ENCODE assay signal across 25 cellular contexts in genomic region chr6:164315376-164315775, GRCh38.
"Had no signal": no experiment of that assay in that cellular context is flagged by ENCODE, and none has a peak within 500 bp of the region (broad histone marks: within the 10 kb centered on the region; RNA-seq: fewer than 3 reads in every experiment).

No MANE protein-coding gene starts in this region.

- H3K9me3 ChIP-seq: neutrophil, pancreas, prostate gland, right lobe of liver, sigmoid colon, suprapubic skin, testis, upper lobe of right lung, uterus had no signal

- H3K9ac ChIP-seq: neural progenitor cell had no signal

- H2AFZ ChIP-seq: neural progenitor cell had no signal

- H3K36me3 ChIP-seq: neural progenitor cell, neutrophil, pancreas, prostate gland, right atrium auricular region, right lobe of liver, sigmoid colon, suprapubic skin, tibial artery, transverse colon, upper lobe of right lung, uterus had no signal

- H3K4me2 ChIP-seq: neural progenitor cell had no signal

- ATAC-seq: naive thymus-derived CD4-positive, alpha-beta T cell; natural killer cell; pancreas; right lobe of liver; stimulated activated naive CD8-positive, alpha-beta T cell treated with anti-CD3 and anti-CD28 coated beads, Interleukin-15, amount 100 ng/mL, for 72 hours; stimulated activated naive CD8-positive, alpha-beta T cell treated with anti-CD3 and anti-CD28 coated beads, Interleukin-15, Interleukin-2, amounts not matched to agents 100 U/mL and 50 U/mL, for 24 hours; upper lobe of right lung had no signal

- H3K27me3 ChIP-seq: neural progenitor cell, neutrophil, pancreas, right atrium auricular region, right lobe of liver, sigmoid colon, suprapubic skin, testis, tibial artery, transverse colon, upper lobe of right lung, uterus had no signal

- DNase-seq: naive thymus-derived CD4-positive, alpha-beta T cell; natural killer cell; nucleus accumbens; pancreas; right lobe of liver; sigmoid colon; small intestine; stimulated activated CD4-positive, alpha-beta T cell treated with anti-CD3 and anti-CD28 coated beads, Interleukin-15, amount 100 ng/mL, for 24 hours; stimulated activated CD4-positive, alpha-beta T cell treated with anti-CD3 and anti-CD28 coated beads, Interleukin-2, amount 100 ng/mL, for 24 hours; stimulated activated CD4-positive, alpha-beta T cell treated with anti-CD3 and anti-CD28 coated beads, Interleukin-2, amount 100 ng/mL, for 48 hours; stimulated activated CD4-positive, alpha-beta T cell treated with anti-CD3 and anti-CD28 coated beads, Interleukin-4, amount 100 ng/mL, for 24 hours; stimulated activated naive CD4-positive, alpha-beta T cell; stimulated activated naive CD8-positive, alpha-beta T cell treated with anti-CD3 and anti-CD28 coated beads, Interleukin-15, amount 100 ng/mL, for 72 hours; stimulated activated naive CD8-positive, alpha-beta T cell treated with anti-CD3 and anti-CD28 coated beads, Interleukin-15, Interleukin-2, amounts not matched to agents 100 U/mL and 50 U/mL, for 24 hours; substantia nigra; testis; tibial artery; transverse colon; upper lobe of right lung; uterus had no signal

- H3K4me1 ChIP-seq: neural progenitor cell, pancreas, prostate gland, right atrium auricular region, right lobe of liver, sigmoid colon, suprapubic skin, testis, tibial artery, transverse colon, upper lobe of right lung, uterus had no signal

- H3K27ac ChIP-seq: neural progenitor cell, neutrophil, pancreas, prostate gland, right atrium auricular region, right lobe of liver, sigmoid colon, suprapubic skin, testis, tibial artery, transverse colon, upper lobe of right lung, uterus had no signal

- H3K4me3 ChIP-seq: neural progenitor cell, pancreas, prostate gland, right atrium auricular region, right lobe of liver, sigmoid colon, suprapubic skin, testis, tibial artery, transverse colon, upper lobe of right lung, uterus had no signal
